24 cellular contexts compared by ENCODE assay signal in genomic region chr4:115883251-115883650, GRCh38.
"Had no signal": no experiment of that assay in that cellular context is flagged by ENCODE, and none has a peak within 500 bp of the region (broad histone marks: within the 10 kb centered on the region; RNA-seq: fewer than 3 reads in every experiment).

No MANE protein-coding gene starts in this region.

- H3K4me1 ChIP-seq: colonic mucosa had no signal

- ATAC-seq: activated CD4-positive, alpha-beta T cell treated with anti-CD3 and anti-CD28 coated beads for 36 hours; activated T-helper 17 cell treated with anti-CD3 and anti-CD28 coated beads, Interleukin-2, amount 50 U/mL, for 72 hours; T-cell had no signal

- H3K36me3 ChIP-seq: brain microvascular endothelial cell, cardiac muscle cell, colonic mucosa, WERI-Rb-1 had no signal

- H3K27me3 Mint-ChIP-seq: activated CD4-positive, alpha-beta memory T cell treated with anti-CD3 and anti-CD28 coated beads, Interleukin-2, amount 10 ng/mL, durations not matched to agents 7 days and 5 days; activated CD4-positive, alpha-beta T cell treated with anti-CD3 and anti-CD28 coated beads for 36 hours; activated naive CD4-positive, alpha-beta T cell treated with anti-CD3 and anti-CD28 coated beads, Interleukin-2, amount 10 ng/mL, durations not matched to agents 7 days and 5 days; activated naive CD8-positive, alpha-beta T cell treated with anti-CD3 and anti-CD28 coated beads for 36 hours; activated T-helper 17 cell treated with anti-CD3 and anti-CD28 coated beads, Interleukin-2, amount 50 U/mL, for 72 hours; T-cell had no signal

- H3K4me3 ChIP-seq: cardiac muscle cell, colonic mucosa had no signal

- H3K9me3 Mint-ChIP-seq: activated CD4-positive, alpha-beta memory T cell treated with anti-CD3 and anti-CD28 coated beads, Interleukin-2, amount 10 ng/mL, durations not matched to agents 7 days and 5 days; activated naive CD4-positive, alpha-beta T cell treated with anti-CD3 and anti-CD28 coated beads, Interleukin-2, amount 10 ng/mL, durations not matched to agents 7 days and 5 days; activated T-helper 17 cell treated with anti-CD3 and anti-CD28 coated beads, Interleukin-2, amount 50 U/mL, for 72 hours; T-cell had no signal

- H3K9me3 ChIP-seq: colonic mucosa had no signal

- H3K36me3 Mint-ChIP-seq: activated naive CD4-positive, alpha-beta T cell treated with anti-CD3 and anti-CD28 coated beads, Interleukin-2, amount 10 ng/mL, durations not matched to agents 7 days and 5 days; activated naive CD8-positive, alpha-beta T cell treated with anti-CD3 and anti-CD28 coated beads for 36 hours; T-cell had no signal

- H3K4me3 Mint-ChIP-seq: activated CD4-positive, alpha-beta memory T cell treated with anti-CD3 and anti-CD28 coated beads, Interleukin-2, amount 10 ng/mL, durations not matched to agents 7 days and 5 days; activated CD4-positive, alpha-beta T cell treated with anti-CD3 and anti-CD28 coated beads for 36 hours; activated naive CD4-positive, alpha-beta T cell treated with anti-CD3 and anti-CD28 coated beads, Interleukin-2, amount 10 ng/mL, durations not matched to agents 7 days and 5 days; activated naive CD8-positive, alpha-beta T cell treated with anti-CD3 and anti-CD28 coated beads for 36 hours; activated T-helper 17 cell treated with anti-CD3 and anti-CD28 coated beads, Interleukin-2, amount 50 U/mL, for 72 hours; T-cell had no signal

- H3K4me1 Mint-ChIP-seq: activated CD4-positive, alpha-beta memory T cell treated with anti-CD3 and anti-CD28 coated beads, Interleukin-2, amount 10 ng/mL, durations not matched to agents 7 days and 5 days; activated CD4-positive, alpha-beta T cell treated with anti-CD3 and anti-CD28 coated beads for 36 hours; activated naive CD4-positive, alpha-beta T cell treated with anti-CD3 and anti-CD28 coated beads, Interleukin-2, amount 10 ng/mL, durations not matched to agents 7 days and 5 days; activated naive CD8-positive, alpha-beta T cell treated with anti-CD3 and anti-CD28 coated beads for 36 hours; activated T-helper 17 cell treated with anti-CD3 and anti-CD28 coated beads, Interleukin-2, amount 50 U/mL, for 72 hours; T-cell had no signal

- H3K27ac ChIP-seq: brain microvascular endothelial cell, cardiac muscle cell, colonic mucosa, WERI-Rb-1 had no signal

- H3K27me3 ChIP-seq: brain microvascular endothelial cell, cardiac muscle cell, colonic mucosa had no signal

- H3K27ac Mint-ChIP-seq: activated CD4-positive, alpha-beta memory T cell treated with anti-CD3 and anti-CD28 coated beads, Interleukin-2, amount 10 ng/mL, durations not matched to agents 7 days and 5 days; activated CD4-positive, alpha-beta T cell treated with anti-CD3 and anti-CD28 coated beads for 36 hours; activated naive CD4-positive, alpha-beta T cell treated with anti-CD3 and anti-CD28 coated beads, Interleukin-2, amount 10 ng/mL, durations not matched to agents 7 days and 5 days; activated naive CD8-positive, alpha-beta T cell treated with anti-CD3 and anti-CD28 coated beads for 36 hours; activated T-helper 17 cell treated with anti-CD3 and anti-CD28 coated beads, Interleukin-2, amount 50 U/mL, for 72 hours; T-cell had no signal

- DNase-seq: activated CD4-positive, alpha-beta memory T cell treated with anti-CD3 and anti-CD28 coated beads, Interleukin-2, amount 10 ng/mL, durations not matched to agents 7 days and 5 days; activated CD4-positive, alpha-beta T cell treated with anti-CD3 and anti-CD28 coated beads for 36 hours; activated CD4-positive, alpha-beta T cell treated with anti-CD3 and anti-CD28 coated beads, Interleukin-2, amount 50 U/mL, for 1 hour; activated gamma-delta T cell; activated naive CD4-positive, alpha-beta T cell treated with anti-CD3 and anti-CD28 coated beads, Interleukin-2, amount 10 ng/mL, durations not matched to agents 7 days and 5 days; activated naive CD8-positive, alpha-beta T cell treated with anti-CD3 and anti-CD28 coated beads for 36 hours; activated T-cell treated with anti-CD3 and anti-CD28 coated beads for 4 hours; activated T-cell treated with anti-CD3 and anti-CD28 coated beads, Interleukin-2, amount 50 U/mL, for 48 hours; brain microvascular endothelial cell; colonic mucosa; Karpas-422; NCI-H1048; NCI-H1417; NCI-H1694; NCI-H2029; NCI-H524; NCI-H748 treated with DMSO at 0.1 percent for 48 hours; SIG-M5; T-cell; T-helper 2 cell; T1000; WERI-Rb-1 had no signal
